In the genomic region with DNA sequence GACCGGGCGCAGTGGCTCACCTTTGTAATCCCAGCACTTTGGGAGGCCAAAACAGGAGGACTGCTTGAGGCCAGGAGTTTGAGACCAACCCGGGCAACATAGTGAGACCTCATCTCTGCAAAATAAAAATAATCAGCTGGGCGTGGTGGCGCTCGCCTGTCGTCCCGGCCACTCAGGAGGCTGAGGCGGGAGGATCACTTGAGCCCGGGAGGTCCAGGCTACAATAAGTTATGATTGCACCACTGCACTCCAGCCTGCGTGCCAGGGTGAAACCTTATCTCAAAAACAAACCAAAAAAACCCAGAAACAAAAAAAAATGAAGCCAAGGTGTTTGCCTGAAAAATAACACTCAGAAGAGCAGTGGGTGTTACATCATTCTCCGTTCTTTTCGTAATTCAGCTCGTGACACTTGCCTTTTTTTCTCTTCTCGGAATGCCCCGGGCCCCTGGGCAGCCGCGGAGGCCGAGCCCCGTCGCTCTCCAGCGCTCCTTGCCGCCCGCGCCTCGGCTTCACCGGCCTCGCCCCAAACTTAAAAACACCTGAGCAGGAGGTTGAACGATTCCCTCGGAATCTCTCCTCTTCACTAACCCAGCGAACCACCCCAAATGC, we compare ENCODE assay signal across 1 cellular context.
A peak's percentile ranks its signal among the peaks of the same experiment; 100 is the strongest.
TF ChIP-seq lines count a peak whose summit lies in the region.

No MANE protein-coding gene starts in this region.

TF ChIP-seq in Ishikawa, 13 proteins besides CTCF, POLR2A, EP300 and RAD21 (continued from another document):
- TF ChIP-seq, protein P1, sequence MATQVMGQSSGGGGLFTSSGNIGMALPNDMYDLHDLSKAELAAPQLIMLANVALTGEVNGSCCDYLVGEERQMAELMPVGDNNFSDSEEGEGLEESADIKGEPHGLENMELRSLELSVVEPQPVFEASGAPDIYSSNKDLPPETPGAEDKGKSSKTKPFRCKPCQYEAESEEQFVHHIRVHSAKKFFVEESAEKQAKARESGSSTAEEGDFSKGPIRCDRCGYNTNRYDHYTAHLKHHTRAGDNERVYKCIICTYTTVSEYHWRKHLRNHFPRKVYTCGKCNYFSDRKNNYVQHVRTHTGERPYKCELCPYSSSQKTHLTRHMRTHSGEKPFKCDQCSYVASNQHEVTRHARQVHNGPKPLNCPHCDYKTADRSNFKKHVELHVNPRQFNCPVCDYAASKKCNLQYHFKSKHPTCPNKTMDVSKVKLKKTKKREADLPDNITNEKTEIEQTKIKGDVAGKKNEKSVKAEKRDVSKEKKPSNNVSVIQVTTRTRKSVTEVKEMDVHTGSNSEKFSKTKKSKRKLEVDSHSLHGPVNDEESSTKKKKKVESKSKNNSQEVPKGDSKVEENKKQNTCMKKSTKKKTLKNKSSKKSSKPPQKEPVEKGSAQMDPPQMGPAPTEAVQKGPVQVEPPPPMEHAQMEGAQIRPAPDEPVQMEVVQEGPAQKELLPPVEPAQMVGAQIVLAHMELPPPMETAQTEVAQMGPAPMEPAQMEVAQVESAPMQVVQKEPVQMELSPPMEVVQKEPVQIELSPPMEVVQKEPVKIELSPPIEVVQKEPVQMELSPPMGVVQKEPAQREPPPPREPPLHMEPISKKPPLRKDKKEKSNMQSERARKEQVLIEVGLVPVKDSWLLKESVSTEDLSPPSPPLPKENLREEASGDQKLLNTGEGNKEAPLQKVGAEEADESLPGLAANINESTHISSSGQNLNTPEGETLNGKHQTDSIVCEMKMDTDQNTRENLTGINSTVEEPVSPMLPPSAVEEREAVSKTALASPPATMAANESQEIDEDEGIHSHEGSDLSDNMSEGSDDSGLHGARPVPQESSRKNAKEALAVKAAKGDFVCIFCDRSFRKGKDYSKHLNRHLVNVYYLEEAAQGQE (IDR thresholded peaks at IDR 0.05; ENCODE audit: low read depth), result no peak; the same call in 1 of the 2 replicates
- TF ChIP-seq, protein P2, sequence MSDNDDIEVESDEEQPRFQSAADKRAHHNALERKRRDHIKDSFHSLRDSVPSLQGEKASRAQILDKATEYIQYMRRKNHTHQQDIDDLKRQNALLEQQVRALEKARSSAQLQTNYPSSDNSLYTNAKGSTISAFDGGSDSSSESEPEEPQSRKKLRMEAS (IDR thresholded peaks at IDR 0.05), result no peak
- TF ChIP-seq TEAD4 (IDR thresholded peaks at IDR 0.05) (peak; percentile 8; the same call in 1 of the 2 replicates), NFIC (IDR thresholded peaks at IDR 0.05) (0 out of 2 replicates have a peak, but pooled peaks have one; percentile 17), YY1 (IDR thresholded peaks at IDR 0.05; ENCODE audit: low read depth) (no peak), EGR1 (IDR thresholded peaks at IDR 0.05) (no peak)
- TF ChIP-seq, protein P3, sequence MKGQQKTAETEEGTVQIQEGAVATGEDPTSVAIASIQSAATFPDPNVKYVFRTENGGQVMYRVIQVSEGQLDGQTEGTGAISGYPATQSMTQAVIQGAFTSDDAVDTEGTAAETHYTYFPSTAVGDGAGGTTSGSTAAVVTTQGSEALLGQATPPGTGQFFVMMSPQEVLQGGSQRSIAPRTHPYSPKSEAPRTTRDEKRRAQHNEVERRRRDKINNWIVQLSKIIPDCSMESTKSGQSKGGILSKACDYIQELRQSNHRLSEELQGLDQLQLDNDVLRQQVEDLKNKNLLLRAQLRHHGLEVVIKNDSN (IDR thresholded peaks at IDR 0.05), result no peak
